In the genomic region with DNA sequence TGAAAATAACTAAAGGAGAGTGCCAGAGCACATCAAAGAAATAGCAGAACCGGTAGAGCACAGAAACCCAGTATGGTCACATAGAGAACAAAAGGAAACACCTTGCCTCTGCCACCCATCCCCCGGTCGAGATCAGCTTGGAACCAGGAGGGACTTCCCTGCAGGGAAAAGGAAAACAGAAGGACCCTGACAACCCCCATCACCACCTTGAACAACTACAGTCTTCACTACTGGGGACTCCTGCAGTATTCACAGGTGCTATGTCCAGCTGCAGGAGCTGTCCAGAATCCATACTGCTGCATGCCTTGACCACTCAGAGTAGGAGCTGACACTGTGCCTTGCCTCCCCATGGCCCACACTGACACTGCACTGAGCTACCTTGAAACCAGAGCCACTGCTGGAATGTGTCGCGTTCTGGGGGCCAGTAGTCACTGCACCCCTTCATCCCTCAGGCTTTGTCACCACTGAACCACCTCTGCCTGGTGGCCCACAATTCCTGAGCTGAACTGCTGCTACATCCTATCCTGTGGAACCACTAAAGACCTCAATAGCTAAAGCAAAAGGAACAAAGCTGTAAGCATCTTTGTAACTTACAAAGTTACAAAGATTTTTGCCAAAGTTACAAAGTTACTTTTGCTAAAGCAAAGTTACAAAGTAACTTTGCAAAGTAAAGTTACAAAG, we compare ENCODE assay signal across 1 cellular context.
A peak's percentile ranks its signal among the peaks of the same experiment; 100 is the strongest.
TF ChIP-seq lines count a peak whose summit lies in the region.

No MANE protein-coding gene starts in this region.

TF ChIP-seq in HepG2, 621 proteins besides CTCF, POLR2A, EP300 and RAD21 (continued from another document and continues in another):
- TF ChIP-seq, protein P1, sequence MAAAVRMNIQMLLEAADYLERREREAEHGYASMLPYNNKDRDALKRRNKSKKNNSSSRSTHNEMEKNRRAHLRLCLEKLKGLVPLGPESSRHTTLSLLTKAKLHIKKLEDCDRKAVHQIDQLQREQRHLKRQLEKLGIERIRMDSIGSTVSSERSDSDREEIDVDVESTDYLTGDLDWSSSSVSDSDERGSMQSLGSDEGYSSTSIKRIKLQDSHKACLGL (CRISPR knock-in tag; IDR thresholded peaks at IDR 0.05) = no peak
- 0 out of 2 replicates have a peak, but pooled peaks have one; percentile 27 for TF ChIP-seq ARID2 (CRISPR knock-in tag; IDR thresholded peaks at IDR 0.05; ENCODE audit: borderline replicate concordance)
- TF ChIP-seq ZNF234 (CRISPR knock-in tag; conservative IDR thresholded peaks at IDR 0.05) = no peak
- TF ChIP-seq CENPX (CRISPR knock-in tag; IDR thresholded peaks at IDR 0.05) = no peak
- peak; percentile 92 for TF ChIP-seq TEAD3 (CRISPR knock-in tag; optimal IDR thresholded peaks at IDR 0.05; ENCODE audit: borderline replicate concordance)
- TF ChIP-seq ZNF577 (CRISPR knock-in tag; IDR thresholded peaks at IDR 0.05; ENCODE audit: borderline replicate concordance, low read depth) = no peak
- TF ChIP-seq, protein P2, sequence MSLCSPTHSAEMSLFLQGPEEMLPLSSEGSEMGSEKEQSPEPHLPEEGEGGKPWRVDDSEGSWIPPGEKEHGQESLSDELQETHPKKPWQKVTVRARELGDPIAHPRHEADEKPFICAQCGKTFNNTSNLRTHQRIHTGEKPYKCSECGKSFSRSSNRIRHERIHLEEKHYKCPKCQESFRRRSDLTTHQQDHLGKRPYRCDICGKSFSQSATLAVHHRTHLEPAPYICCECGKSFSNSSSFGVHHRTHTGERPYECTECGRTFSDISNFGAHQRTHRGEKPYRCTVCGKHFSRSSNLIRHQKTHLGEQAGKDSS (CRISPR knock-in tag; IDR thresholded peaks at IDR 0.05; ENCODE audit: borderline replicate concordance, low read depth) = no peak
- peak; percentile 91 for TF ChIP-seq MIER2 (CRISPR knock-in tag; IDR thresholded peaks at IDR 0.05)
- TF ChIP-seq, protein P3, sequence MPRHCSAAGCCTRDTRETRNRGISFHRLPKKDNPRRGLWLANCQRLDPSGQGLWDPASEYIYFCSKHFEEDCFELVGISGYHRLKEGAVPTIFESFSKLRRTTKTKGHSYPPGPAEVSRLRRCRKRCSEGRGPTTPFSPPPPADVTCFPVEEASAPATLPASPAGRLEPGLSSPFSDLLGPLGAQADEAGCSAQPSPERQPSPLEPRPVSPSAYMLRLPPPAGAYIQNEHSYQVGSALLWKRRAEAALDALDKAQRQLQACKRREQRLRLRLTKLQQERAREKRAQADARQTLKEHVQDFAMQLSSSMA (CRISPR knock-in tag; IDR thresholded peaks at IDR 0.05) = no peak
- TF ChIP-seq, protein P4, sequence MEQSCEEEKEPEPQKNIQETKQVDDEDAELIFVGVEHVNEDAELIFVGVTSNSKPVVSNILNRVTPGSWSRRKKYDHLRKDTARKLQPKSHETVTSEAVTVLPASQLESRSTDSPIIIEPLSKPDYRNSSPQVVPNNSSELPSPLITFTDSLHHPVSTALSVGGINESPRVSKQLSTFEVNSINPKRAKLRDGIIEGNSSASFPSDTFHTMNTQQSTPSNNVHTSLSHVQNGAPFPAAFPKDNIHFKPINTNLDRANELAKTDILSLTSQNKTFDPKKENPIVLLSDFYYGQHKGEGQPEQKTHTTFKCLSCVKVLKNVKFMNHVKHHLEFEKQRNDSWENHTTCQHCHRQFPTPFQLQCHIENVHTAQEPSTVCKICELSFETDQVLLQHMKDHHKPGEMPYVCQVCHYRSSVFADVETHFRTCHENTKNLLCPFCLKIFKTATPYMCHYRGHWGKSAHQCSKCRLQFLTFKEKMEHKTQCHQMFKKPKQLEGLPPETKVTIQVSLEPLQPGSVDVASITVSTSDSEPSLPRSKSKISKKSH (CRISPR knock-in tag; IDR thresholded peaks at IDR 0.05; ENCODE audit: borderline replicate concordance) = no peak
- no peak for TF ChIP-seq MAZ (IDR thresholded peaks at IDR 0.05; ENCODE audit: borderline replicate concordance, low read depth, low read length)
- TF ChIP-seq MAZ (CRISPR knock-in tag; IDR thresholded peaks at IDR 0.05; ENCODE audit: low read depth) = no peak
- no peak for TF ChIP-seq ZNF12 (CRISPR knock-in tag; IDR thresholded peaks at IDR 0.05)
- TF ChIP-seq ZNF354B (CRISPR knock-in tag; IDR thresholded peaks at IDR 0.05) = no peak
- TF ChIP-seq, protein P5, sequence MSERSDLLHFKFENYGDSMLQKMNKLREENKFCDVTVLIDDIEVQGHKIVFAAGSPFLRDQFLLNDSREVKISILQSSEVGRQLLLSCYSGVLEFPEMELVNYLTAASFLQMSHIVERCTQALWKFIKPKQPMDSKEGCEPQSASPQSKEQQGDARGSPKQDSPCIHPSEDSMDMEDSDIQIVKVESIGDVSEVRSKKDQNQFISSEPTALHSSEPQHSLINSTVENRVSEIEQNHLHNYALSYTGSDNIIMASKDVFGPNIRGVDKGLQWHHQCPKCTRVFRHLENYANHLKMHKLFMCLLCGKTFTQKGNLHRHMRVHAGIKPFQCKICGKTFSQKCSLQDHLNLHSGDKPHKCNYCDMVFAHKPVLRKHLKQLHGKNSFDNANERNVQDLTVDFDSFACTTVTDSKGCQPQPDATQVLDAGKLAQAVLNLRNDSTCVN (CRISPR knock-in tag; IDR thresholded peaks at IDR 0.05; ENCODE audit: borderline replicate concordance) = no peak
- TF ChIP-seq HIVEP1 (CRISPR knock-in tag; IDR thresholded peaks at IDR 0.05) = no peak
- TF ChIP-seq ZNF282 (IDR thresholded peaks at IDR 0.05; ENCODE audit: partially characterized antibody) = no peak
- TF ChIP-seq, protein P6, sequence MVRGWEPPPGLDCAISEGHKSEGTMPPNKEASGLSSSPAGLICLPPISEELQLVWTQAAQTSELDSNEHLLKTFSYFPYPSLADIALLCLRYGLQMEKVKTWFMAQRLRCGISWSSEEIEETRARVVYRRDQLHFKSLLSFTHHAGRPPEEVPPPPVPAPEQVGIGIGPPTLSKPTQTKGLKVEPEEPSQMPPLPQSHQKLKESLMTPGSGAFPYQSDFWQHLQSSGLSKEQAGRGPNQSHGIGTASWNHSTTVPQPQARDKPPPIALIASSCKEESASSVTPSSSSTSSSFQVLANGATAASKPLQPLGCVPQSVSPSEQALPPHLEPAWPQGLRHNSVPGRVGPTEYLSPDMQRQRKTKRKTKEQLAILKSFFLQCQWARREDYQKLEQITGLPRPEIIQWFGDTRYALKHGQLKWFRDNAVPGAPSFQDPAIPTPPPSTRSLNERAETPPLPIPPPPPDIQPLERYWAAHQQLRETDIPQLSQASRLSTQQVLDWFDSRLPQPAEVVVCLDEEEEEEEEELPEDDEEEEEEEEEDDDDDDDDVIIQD (CRISPR knock-in tag; IDR thresholded peaks at IDR 0.05; ENCODE audit: low read depth) = no peak
- no peak for TF ChIP-seq SYNCRIP (IDR thresholded peaks at IDR 0.05; ENCODE audit: insufficient read depth, low read depth, low read length)
- no peak for TF ChIP-seq ZNF17 (CRISPR knock-in tag; IDR thresholded peaks at IDR 0.05)
- TF ChIP-seq ZNF121 (CRISPR knock-in tag; IDR thresholded peaks at IDR 0.05) = no peak
- TF ChIP-seq, protein P7, sequence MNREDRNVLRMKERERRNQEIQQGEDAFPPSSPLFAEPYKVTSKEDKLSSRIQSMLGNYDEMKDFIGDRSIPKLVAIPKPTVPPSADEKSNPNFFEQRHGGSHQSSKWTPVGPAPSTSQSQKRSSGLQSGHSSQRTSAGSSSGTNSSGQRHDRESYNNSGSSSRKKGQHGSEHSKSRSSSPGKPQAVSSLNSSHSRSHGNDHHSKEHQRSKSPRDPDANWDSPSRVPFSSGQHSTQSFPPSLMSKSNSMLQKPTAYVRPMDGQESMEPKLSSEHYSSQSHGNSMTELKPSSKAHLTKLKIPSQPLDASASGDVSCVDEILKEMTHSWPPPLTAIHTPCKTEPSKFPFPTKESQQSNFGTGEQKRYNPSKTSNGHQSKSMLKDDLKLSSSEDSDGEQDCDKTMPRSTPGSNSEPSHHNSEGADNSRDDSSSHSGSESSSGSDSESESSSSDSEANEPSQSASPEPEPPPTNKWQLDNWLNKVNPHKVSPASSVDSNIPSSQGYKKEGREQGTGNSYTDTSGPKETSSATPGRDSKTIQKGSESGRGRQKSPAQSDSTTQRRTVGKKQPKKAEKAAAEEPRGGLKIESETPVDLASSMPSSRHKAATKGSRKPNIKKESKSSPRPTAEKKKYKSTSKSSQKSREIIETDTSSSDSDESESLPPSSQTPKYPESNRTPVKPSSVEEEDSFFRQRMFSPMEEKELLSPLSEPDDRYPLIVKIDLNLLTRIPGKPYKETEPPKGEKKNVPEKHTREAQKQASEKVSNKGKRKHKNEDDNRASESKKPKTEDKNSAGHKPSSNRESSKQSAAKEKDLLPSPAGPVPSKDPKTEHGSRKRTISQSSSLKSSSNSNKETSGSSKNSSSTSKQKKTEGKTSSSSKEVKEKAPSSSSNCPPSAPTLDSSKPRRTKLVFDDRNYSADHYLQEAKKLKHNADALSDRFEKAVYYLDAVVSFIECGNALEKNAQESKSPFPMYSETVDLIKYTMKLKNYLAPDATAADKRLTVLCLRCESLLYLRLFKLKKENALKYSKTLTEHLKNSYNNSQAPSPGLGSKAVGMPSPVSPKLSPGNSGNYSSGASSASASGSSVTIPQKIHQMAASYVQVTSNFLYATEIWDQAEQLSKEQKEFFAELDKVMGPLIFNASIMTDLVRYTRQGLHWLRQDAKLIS (CRISPR knock-in tag; IDR thresholded peaks at IDR 0.05) = no peak
- TF ChIP-seq CENPT (CRISPR knock-in tag; IDR thresholded peaks at IDR 0.05; ENCODE audit: low read depth) = no peak
- TF ChIP-seq ZNF773 (CRISPR knock-in tag; IDR thresholded peaks at IDR 0.05; ENCODE audit: borderline replicate concordance) = no peak
- 0 out of 2 replicates have a peak, but pooled peaks have one; percentile 19 for TF ChIP-seq KDM2A (CRISPR knock-in tag; IDR thresholded peaks at IDR 0.05; ENCODE audit: borderline replicate concordance, low read depth)
- TF ChIP-seq, protein P8, sequence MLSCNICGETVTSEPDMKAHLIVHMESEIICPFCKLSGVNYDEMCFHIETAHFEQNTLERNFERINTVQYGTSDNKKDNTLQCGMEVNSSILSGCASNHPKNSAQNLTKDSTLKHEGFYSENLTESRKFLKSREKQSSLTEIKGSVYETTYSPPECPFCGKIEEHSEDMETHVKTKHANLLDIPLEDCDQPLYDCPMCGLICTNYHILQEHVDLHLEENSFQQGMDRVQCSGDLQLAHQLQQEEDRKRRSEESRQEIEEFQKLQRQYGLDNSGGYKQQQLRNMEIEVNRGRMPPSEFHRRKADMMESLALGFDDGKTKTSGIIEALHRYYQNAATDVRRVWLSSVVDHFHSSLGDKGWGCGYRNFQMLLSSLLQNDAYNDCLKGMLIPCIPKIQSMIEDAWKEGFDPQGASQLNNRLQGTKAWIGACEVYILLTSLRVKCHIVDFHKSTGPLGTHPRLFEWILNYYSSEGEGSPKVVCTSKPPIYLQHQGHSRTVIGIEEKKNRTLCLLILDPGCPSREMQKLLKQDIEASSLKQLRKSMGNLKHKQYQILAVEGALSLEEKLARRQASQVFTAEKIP (CRISPR knock-in tag; IDR thresholded peaks at IDR 0.05; ENCODE audit: borderline replicate concordance) = no peak
- no peak for TF ChIP-seq HNF4A (CRISPR knock-in tag; IDR thresholded peaks at IDR 0.05)
- no peak for TF ChIP-seq ZNF230 (CRISPR knock-in tag; IDR thresholded peaks at IDR 0.05)
- no peak for TF ChIP-seq ZNF3 (CRISPR knock-in tag; IDR thresholded peaks at IDR 0.05)
- TF ChIP-seq SUZ12 (IDR thresholded peaks at IDR 0.05; ENCODE audit: low read depth, low read length) = no peak
- no peak for TF ChIP-seq ZNF460 (CRISPR knock-in tag; IDR thresholded peaks at IDR 0.05; ENCODE audit: borderline replicate concordance)
- no peak for TF ChIP-seq ZNF891 (CRISPR knock-in tag; IDR thresholded peaks at IDR 0.05)
- TF ChIP-seq, protein P9, sequence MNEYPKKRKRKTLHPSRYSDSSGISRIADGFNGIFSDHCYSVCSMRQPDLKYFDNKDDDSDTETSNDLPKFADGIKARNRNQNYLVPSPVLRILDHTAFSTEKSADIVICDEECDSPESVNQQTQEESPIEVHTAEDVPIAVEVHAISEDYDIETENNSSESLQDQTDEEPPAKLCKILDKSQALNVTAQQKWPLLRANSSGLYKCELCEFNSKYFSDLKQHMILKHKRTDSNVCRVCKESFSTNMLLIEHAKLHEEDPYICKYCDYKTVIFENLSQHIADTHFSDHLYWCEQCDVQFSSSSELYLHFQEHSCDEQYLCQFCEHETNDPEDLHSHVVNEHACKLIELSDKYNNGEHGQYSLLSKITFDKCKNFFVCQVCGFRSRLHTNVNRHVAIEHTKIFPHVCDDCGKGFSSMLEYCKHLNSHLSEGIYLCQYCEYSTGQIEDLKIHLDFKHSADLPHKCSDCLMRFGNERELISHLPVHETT (CRISPR knock-in tag; conservative IDR thresholded peaks at IDR 0.05) = no peak
- no peak for TF ChIP-seq RBAK (CRISPR knock-in tag; IDR thresholded peaks at IDR 0.05)
- TF ChIP-seq, protein P10, sequence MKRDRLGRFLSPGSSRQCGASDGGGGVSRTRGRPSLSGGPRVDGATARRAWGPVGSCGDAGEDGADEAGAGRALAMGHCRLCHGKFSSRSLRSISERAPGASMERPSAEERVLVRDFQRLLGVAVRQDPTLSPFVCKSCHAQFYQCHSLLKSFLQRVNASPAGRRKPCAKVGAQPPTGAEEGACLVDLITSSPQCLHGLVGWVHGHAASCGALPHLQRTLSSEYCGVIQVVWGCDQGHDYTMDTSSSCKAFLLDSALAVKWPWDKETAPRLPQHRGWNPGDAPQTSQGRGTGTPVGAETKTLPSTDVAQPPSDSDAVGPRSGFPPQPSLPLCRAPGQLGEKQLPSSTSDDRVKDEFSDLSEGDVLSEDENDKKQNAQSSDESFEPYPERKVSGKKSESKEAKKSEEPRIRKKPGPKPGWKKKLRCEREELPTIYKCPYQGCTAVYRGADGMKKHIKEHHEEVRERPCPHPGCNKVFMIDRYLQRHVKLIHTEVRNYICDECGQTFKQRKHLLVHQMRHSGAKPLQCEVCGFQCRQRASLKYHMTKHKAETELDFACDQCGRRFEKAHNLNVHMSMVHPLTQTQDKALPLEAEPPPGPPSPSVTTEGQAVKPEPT (CRISPR knock-in tag; IDR thresholded peaks at IDR 0.05; ENCODE audit: low read depth) = no peak
- TF ChIP-seq, protein P11, sequence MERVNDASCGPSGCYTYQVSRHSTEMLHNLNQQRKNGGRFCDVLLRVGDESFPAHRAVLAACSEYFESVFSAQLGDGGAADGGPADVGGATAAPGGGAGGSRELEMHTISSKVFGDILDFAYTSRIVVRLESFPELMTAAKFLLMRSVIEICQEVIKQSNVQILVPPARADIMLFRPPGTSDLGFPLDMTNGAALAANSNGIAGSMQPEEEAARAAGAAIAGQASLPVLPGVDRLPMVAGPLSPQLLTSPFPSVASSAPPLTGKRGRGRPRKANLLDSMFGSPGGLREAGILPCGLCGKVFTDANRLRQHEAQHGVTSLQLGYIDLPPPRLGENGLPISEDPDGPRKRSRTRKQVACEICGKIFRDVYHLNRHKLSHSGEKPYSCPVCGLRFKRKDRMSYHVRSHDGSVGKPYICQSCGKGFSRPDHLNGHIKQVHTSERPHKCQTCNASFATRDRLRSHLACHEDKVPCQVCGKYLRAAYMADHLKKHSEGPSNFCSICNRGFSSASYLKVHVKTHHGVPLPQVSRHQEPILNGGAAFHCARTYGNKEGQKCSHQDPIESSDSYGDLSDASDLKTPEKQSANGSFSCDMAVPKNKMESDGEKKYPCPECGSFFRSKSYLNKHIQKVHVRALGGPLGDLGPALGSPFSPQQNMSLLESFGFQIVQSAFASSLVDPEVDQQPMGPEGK (CRISPR knock-in tag; IDR thresholded peaks at IDR 0.05) = peak; percentile 82
- TF ChIP-seq, protein P12, sequence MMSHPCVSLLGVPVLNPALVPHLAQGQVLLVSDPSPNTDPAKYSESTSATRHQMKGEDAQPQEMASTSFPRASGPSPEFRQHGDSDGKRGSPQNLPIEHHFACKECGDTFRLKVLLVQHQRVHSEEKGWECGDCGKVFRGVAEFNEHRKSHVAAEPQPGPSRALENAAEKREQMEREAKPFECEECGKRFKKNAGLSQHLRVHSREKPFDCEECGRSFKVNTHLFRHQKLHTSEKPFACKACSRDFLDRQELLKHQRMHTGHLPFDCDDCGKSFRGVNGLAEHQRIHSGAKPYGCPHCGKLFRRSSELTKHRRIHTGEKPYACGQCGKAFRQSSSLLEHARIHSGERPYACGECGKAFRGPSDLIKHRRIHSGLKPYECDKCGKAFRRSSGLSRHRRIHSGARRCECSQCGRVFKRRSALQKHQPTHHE (CRISPR knock-in tag; IDR thresholded peaks at IDR 0.05; ENCODE audit: borderline replicate concordance) = no peak
- TF ChIP-seq TBX2 (CRISPR knock-in tag; IDR thresholded peaks at IDR 0.05; ENCODE audit: borderline replicate concordance) = no peak
